14 cellular contexts compared by ENCODE assay signal in genomic region chr20:25061821-25062530, GRCh38. TPM values are rescaled to one million over a fixed set of nuclear protein-coding genes. Genes with fewer than 3 reads are reported as not detected.
"Had no signal": no experiment of that assay in that cellular context is flagged by ENCODE, and none has a peak within 500 bp of the region (broad histone marks: within the 10 kb centered on the region; RNA-seq: fewer than 3 reads in every experiment).

No MANE protein-coding gene starts in this region.

- DNase-seq: activated CD8-positive, alpha-beta T cell treated with anti-CD3 and anti-CD28 coated beads for 36 hours; amniotic stem cell; dermis blood vessel endothelial cell; naive B cell; SJCRH30; stimulated activated CD4-positive, alpha-beta T cell treated with anti-CD3 and anti-CD28 coated beads, Interleukin-4, amount 100 ng/mL, for 4 hours; SW 1271; thyroid gland had no signal

- H3K27ac ChIP-seq: SJCRH30, thyroid gland had no signal

- H3K27me3 ChIP-seq: SJCRH30, thyroid gland had no signal

- H3K4me3 ChIP-seq: lung, SJCRH30, thyroid gland had no signal

- H3K9me3 Mint-ChIP-seq: activated CD8-positive, alpha-beta T cell treated with anti-CD3 and anti-CD28 coated beads for 36 hours; activated naive CD4-positive, alpha-beta T cell treated with anti-CD3 and anti-CD28 coated beads, Interleukin-2, amount 50 U/mL, for 72 hours; activated T-helper 17 cell treated with anti-CD3 and anti-CD28 coated beads, Interleukin-2, amount 50 U/mL, for 72 hours; naive B cell had no signal

- H3K4me1 ChIP-seq: SJCRH30 had no signal

- H3K4me3 Mint-ChIP-seq: activated CD8-positive, alpha-beta T cell treated with anti-CD3 and anti-CD28 coated beads for 36 hours; activated T-helper 17 cell treated with anti-CD3 and anti-CD28 coated beads, Interleukin-2, amount 50 U/mL, for 72 hours had no signal

- H3K27ac Mint-ChIP-seq: activated CD8-positive, alpha-beta T cell treated with anti-CD3 and anti-CD28 coated beads for 36 hours; activated T-helper 17 cell treated with anti-CD3 and anti-CD28 coated beads, Interleukin-2, amount 50 U/mL, for 72 hours had no signal

- H3K36me3 ChIP-seq: SJCRH30, thyroid gland had no signal

- H3K9me3 ChIP-seq: SJCRH30, thyroid gland had no signal

- H3K36me3 Mint-ChIP-seq: activated naive CD4-positive, alpha-beta T cell treated with anti-CD3 and anti-CD28 coated beads, Interleukin-2, amount 50 U/mL, for 72 hours; brain; naive B cell had no signal

- ATAC-seq: activated CD8-positive, alpha-beta T cell treated with anti-CD3 and anti-CD28 coated beads for 36 hours; activated naive CD4-positive, alpha-beta T cell treated with anti-CD3 and anti-CD28 coated beads, Interleukin-2, amount 50 U/mL, for 72 hours; activated T-helper 17 cell treated with anti-CD3 and anti-CD28 coated beads, Interleukin-2, amount 50 U/mL, for 72 hours had no signal

RNA-seq across cellular contexts. Expression of gene VSX1, which starts 20.0 kb away (rescaled TPM):
- total RNA-seq: activated CD8-positive, alpha-beta T cell treated with anti-CD3 and anti-CD28 coated beads for 36 hours; activated naive CD4-positive, alpha-beta T cell treated with anti-CD3 and anti-CD28 coated beads, Interleukin-2, amount 50 U/mL, for 72 hours; activated T-helper 17 cell treated with anti-CD3 and anti-CD28 coated beads, Interleukin-2, amount 50 U/mL, for 72 hours; dermis blood vessel endothelial cell; epithelial cell of proximal tubule; lung; skeletal muscle tissue; thyroid gland had no signal
- polyA plus RNA-seq: lung had no signal
